In genomic region chr5:152853361-152853760, GRCh38 we compare ENCODE assay signal across 32 cellular contexts.
"Had no signal": no experiment of that assay in that cellular context is flagged by ENCODE, and none has a peak within 500 bp of the region (broad histone marks: within the 10 kb centered on the region; RNA-seq: fewer than 3 reads in every experiment).

No MANE protein-coding gene starts in this region.

- H3K4me1 Mint-ChIP-seq: naive thymus-derived CD8-positive, alpha-beta T cell; neural progenitor cell; stimulated activated memory B cell treated with anti-CD40 and anti-IgM and Interleukin-4, amounts not matched to agents 10 μg/mL and 1 μg/mL and 100 μg/mL, for 72 hours; stimulated activated naive CD8-positive, alpha-beta T cell treated with anti-CD3 and anti-CD28 coated beads, Interleukin-15, amount 100 ng/mL, for 72 hours had no signal

- H3K9me3 Mint-ChIP-seq: neural progenitor cell; stimulated activated memory B cell treated with anti-CD40 and anti-IgM and Interleukin-4, amounts not matched to agents 10 μg/mL and 1 μg/mL and 100 μg/mL, for 72 hours; type B pancreatic cell had no signal

- H3K9me3 ChIP-seq: ovary, psoas muscle, right lobe of liver, sigmoid colon, suprapubic skin, testis, tibial artery, transverse colon, upper lobe of right lung, uterus had no signal

- H3K27ac Mint-ChIP-seq: naive thymus-derived CD8-positive, alpha-beta T cell; natural killer cell treated with Interleukin-12 subunit alpha and Interleukin-12 subunit beta and Interleukin-15 and Interleukin-18, amount 100 ng/mL, for 72 hours; neural progenitor cell; progenitor cell of endocrine pancreas; stimulated activated memory B cell treated with anti-CD40 and anti-IgM and Interleukin-4, amounts not matched to agents 10 μg/mL and 1 μg/mL and 100 μg/mL, for 72 hours; stimulated activated naive CD8-positive, alpha-beta T cell treated with anti-CD3 and anti-CD28 coated beads, Interleukin-15, amount 100 ng/mL, for 72 hours; type B pancreatic cell had no signal

- H3K36me3 Mint-ChIP-seq: naive thymus-derived CD8-positive, alpha-beta T cell; natural killer cell treated with Interleukin-12 subunit alpha and Interleukin-12 subunit beta and Interleukin-15 and Interleukin-18, amount 100 ng/mL, for 72 hours; neural progenitor cell; stimulated activated memory B cell treated with anti-CD40 and anti-IgM and Interleukin-4, amounts not matched to agents 10 μg/mL and 1 μg/mL and 100 μg/mL, for 72 hours; type B pancreatic cell had no signal

- H3K4me3 ChIP-seq: neural progenitor cell, ovary, psoas muscle, right lobe of liver, sigmoid colon, skin epidermis, smooth muscle cell, spleen, suprapubic skin, testis, tibial artery, transverse colon, upper lobe of right lung, uterus had no signal

- H3K4me3 Mint-ChIP-seq: naive thymus-derived CD8-positive, alpha-beta T cell; natural killer cell treated with Interleukin-12 subunit alpha and Interleukin-12 subunit beta and Interleukin-15 and Interleukin-18, amount 100 ng/mL, for 72 hours; neural progenitor cell; stimulated activated memory B cell treated with anti-CD40 and anti-IgM and Interleukin-4, amounts not matched to agents 10 μg/mL and 1 μg/mL and 100 μg/mL, for 72 hours; stimulated activated naive CD8-positive, alpha-beta T cell treated with anti-CD3 and anti-CD28 coated beads, Interleukin-15, amount 100 ng/mL, for 72 hours; type B pancreatic cell had no signal

- H3K27me3 Mint-ChIP-seq: naive thymus-derived CD8-positive, alpha-beta T cell; natural killer cell treated with Interleukin-12 subunit alpha and Interleukin-12 subunit beta and Interleukin-15 and Interleukin-18, amount 100 ng/mL, for 72 hours; progenitor cell of endocrine pancreas; stimulated activated memory B cell treated with anti-CD40 and anti-IgM and Interleukin-4, amounts not matched to agents 10 μg/mL and 1 μg/mL and 100 μg/mL, for 72 hours; stimulated activated naive CD8-positive, alpha-beta T cell treated with anti-CD3 and anti-CD28 coated beads, Interleukin-15, amount 100 ng/mL, for 72 hours; type B pancreatic cell had no signal

- ATAC-seq: naive thymus-derived CD8-positive, alpha-beta T cell; natural killer cell treated with Interleukin-12 subunit alpha and Interleukin-12 subunit beta and Interleukin-15 and Interleukin-18, amount 100 ng/mL, for 72 hours; psoas muscle; right cardiac atrium; stimulated activated memory B cell treated with anti-CD40 and anti-IgM and Interleukin-4, amounts not matched to agents 10 μg/mL and 1 μg/mL and 100 μg/mL, for 72 hours; stimulated activated naive CD8-positive, alpha-beta T cell treated with anti-CD3 and anti-CD28 coated beads, Interleukin-15, amount 100 ng/mL, for 72 hours; stimulated activated naive CD8-positive, alpha-beta T cell treated with anti-CD3 and anti-CD28 coated beads, Interleukin-15, Interleukin-2, amounts not matched to agents 100 U/mL and 50 U/mL, for 24 hours; upper lobe of right lung had no signal

- H3K36me3 ChIP-seq: neural progenitor cell, ovary, right lobe of liver, sigmoid colon, spleen, suprapubic skin, tibial artery, transverse colon, upper lobe of right lung, uterus had no signal

- H3K4me1 ChIP-seq: neural progenitor cell, parathyroid adenoma, psoas muscle, right lobe of liver, sigmoid colon, spleen, suprapubic skin, tibial artery, transverse colon, upper lobe of right lung, uterus had no signal

- DNase-seq: naive thymus-derived CD8-positive, alpha-beta T cell; occipital lobe; ovary; posterior cingulate gyrus; psoas muscle; right cardiac atrium; right lobe of liver; sigmoid colon; spleen; stimulated activated CD4-positive, alpha-beta T cell treated with anti-CD3 and anti-CD28 coated beads, Interleukin-12 subunit alpha, Interleukin-12 subunit beta, amount 100 ng/mL, for 4 hours; stimulated activated CD4-positive, alpha-beta T cell treated with anti-CD3 and anti-CD28 coated beads, Interleukin-1b, Interleukin-23, amount 100 ng/mL, for 48 hours; stimulated activated CD4-positive, alpha-beta T cell treated with anti-CD3 and anti-CD28 coated beads, Interleukin-4, amount 100 ng/mL, for 1 hour; stimulated activated CD4-positive, alpha-beta T cell treated with anti-CD3 and anti-CD28 coated beads, Interleukin-4, amount 100 ng/mL, for 4 hours; stimulated activated CD8-positive, alpha-beta memory T cell treated with anti-CD3 and anti-CD28 coated beads, Interleukin-4, amount 100 ng/mL, for 48 hours; stimulated activated naive CD4-positive, alpha-beta T cell; stimulated activated naive CD8-positive, alpha-beta T cell treated with anti-CD3 and anti-CD28 coated beads, Interleukin-15, amount 100 ng/mL, for 72 hours; stimulated activated naive CD8-positive, alpha-beta T cell treated with anti-CD3 and anti-CD28 coated beads, Interleukin-15, Interleukin-2, amounts not matched to agents 100 U/mL and 50 U/mL, for 24 hours; substantia nigra; testis; tibial artery; transverse colon; upper lobe of right lung; uterus had no signal
